In the genomic region with DNA sequence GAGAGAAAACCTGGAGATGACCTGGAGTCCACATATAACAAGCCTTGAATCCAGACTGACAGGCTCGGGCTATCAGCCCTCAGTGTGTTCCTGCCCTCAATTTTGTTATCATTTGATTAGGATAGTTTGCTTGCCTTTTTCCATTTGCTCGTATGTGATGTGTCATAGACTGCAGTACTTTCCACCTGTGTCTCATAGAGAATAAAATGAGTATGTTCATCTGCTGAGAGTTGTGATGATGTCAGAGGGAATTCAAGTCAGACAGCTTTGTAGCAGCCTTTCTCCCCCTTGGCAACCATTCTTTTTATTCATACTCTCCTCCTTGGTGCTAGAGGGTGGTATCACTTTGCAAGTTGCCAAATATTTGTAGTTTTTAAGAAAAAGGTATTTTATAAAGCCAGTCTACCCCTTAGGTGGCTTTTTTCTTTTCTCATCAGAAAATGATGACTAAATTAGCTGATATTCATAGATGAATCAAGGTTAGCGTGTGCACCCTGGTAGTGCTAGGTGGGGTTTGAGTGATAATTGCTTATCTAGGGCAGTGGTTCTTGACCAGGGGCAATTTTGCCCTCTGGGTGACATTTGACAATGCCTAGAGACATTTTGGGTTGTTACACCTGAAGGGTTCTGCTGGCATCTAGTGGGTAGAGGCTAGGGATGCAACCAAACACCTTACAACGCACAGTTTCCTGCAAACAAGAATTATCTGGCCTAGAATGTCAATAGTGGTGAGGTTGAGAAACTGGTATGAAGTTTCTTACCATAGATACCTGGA, we compare ENCODE assay signal across 16 cellular contexts. TPM values are rescaled to one million over a fixed set of nuclear protein-coding genes. Genes with fewer than 3 reads are reported as not detected.
DNase-seq lines count a peak whose midpoint lies in the region; ATAC-seq and TF ChIP-seq lines count a peak whose summit lies in the region.
"Had no signal": no experiment of that assay in that cellular context is flagged by ENCODE, and none has a peak within 500 bp of the region (broad histone marks: within the 10 kb centered on the region; RNA-seq: fewer than 3 reads in every experiment).

No MANE protein-coding gene starts in this region.

- DNase-seq in activated CD8-positive, alpha-beta memory T cell treated with anti-CD3 and anti-CD28 coated beads, Interleukin-2, amount 10 ng/mL, durations not matched to agents 7 days and 5 days = no peak
- DNase-seq in activated CD8-positive, alpha-beta memory T cell treated with anti-CD3 and anti-CD28 coated beads, Interleukin-2, amount 50 U/mL, for 48 hours = no peak
- no peak for DNase-seq in H9
- DNase-seq in activated T-helper 1 cell treated with anti-CD3 and anti-CD28 coated beads, Interleukin-12 subunit alpha, Interleukin-12 subunit beta, Interleukin-2, Interleukin-4 antibody, amounts not matched to agents 30 ng/mL and 10 ng/mL and 1 ng/mL, durations not matched to agents 14 hours and 24 hours and 36 hours (ENCODE audit: low spot score) = no peak
- no peak for DNase-seq in neural crest cell (ENCODE audit: low read depth, low spot score)
- no peak for DNase-seq in DMS 273 (lab: John Stamatoyannopoulos, UW; ENCODE audit: unreplicated experiment)
- DNase-seq: NCI-H1436, NCI-H524 treated with DMSO at 0.1 percent for 48 hours, T1000 had no signal

- no peak overlapping the region for H3K4ac ChIP-seq in H9 (ENCODE audit: low read depth, low read length)

- H3K4me1 ChIP-seq in H9 (ENCODE audit: insufficient read depth, low read length) = no peaks in the 10 kb centered on the region

- H3K18ac ChIP-seq in H9 (ENCODE audit: insufficient read length, low read depth, low read length) = no peak overlapping the region

- H3K27ac ChIP-seq in H9 (ENCODE audit: insufficient read length, low read depth, low read length) = no peak overlapping the region

- no peaks in the 10 kb centered on the region for H3K27me3 ChIP-seq in H9 (ENCODE audit: insufficient read depth, low read length)

- no peak overlapping the region for H3K9ac ChIP-seq in H9 (ENCODE audit: extremely low read depth, insufficient read length, low read length)

- H3K4me3 Mint-ChIP-seq in activated CD8-positive, alpha-beta memory T cell treated with anti-CD3 and anti-CD28 coated beads, Interleukin-2, amount 10 ng/mL, durations not matched to agents 7 days and 5 days = no peak overlapping the region
- H3K4me3 Mint-ChIP-seq in H9 (no peak overlapping the region), neural crest cell (peak overlapping the region; percentile 28)
- no peak overlapping the region for H3K4me3 Mint-ChIP-seq in activated T-helper 1 cell treated with anti-CD3 and anti-CD28 coated beads, Interleukin-12 subunit alpha, Interleukin-12 subunit beta, Interleukin-2, Interleukin-4 antibody, amounts not matched to agents 30 ng/mL and 10 ng/mL and 1 ng/mL, durations not matched to agents 14 hours and 24 hours and 36 hours

- H4K91ac ChIP-seq in H9 (ENCODE audit: insufficient read length, low read depth, low read length) = no peak overlapping the region

- no peaks in the 10 kb centered on the region for H4K20me1 ChIP-seq in H9 (ENCODE audit: control insufficient read depth, insufficient read depth, insufficient read length)

- no peak overlapping the region for H3K14ac ChIP-seq in H9 (ENCODE audit: insufficient read depth, low read length)

- peaks cover 2% of the 10 kb centered on the region for H3K79me1 ChIP-seq in H9 (ENCODE audit: insufficient read depth, low read depth, low read length, poor library complexity, severe bottlenecking)

- CTCF ChIA-PET in activated CD8-positive, alpha-beta memory T cell treated with anti-CD3 and anti-CD28 coated beads, Interleukin-2, amount 10 ng/mL, durations not matched to agents 7 days and 5 days (lab: Charles Lee) = interaction anchor here (1.0 to 2.4 kb wide), 4 partner anchors 17 to 271 kb away, joined by 3 to 11 read pairs (median 3); no protein-coding TSS in a partner anchor

- no peaks in the 10 kb centered on the region for H3K27me3 Mint-ChIP-seq in activated CD8-positive, alpha-beta memory T cell treated with anti-CD3 and anti-CD28 coated beads, Interleukin-2, amount 10 ng/mL, durations not matched to agents 7 days and 5 days
- H3K27me3 Mint-ChIP-seq in H9 (ENCODE audit: low read depth) (no peaks in the 10 kb centered on the region), neural crest cell (ENCODE audit: low read depth) (no peaks in the 10 kb centered on the region)
- no peaks in the 10 kb centered on the region for H3K27me3 Mint-ChIP-seq in activated T-helper 1 cell treated with anti-CD3 and anti-CD28 coated beads, Interleukin-12 subunit alpha, Interleukin-12 subunit beta, Interleukin-2, Interleukin-4 antibody, amounts not matched to agents 30 ng/mL and 10 ng/mL and 1 ng/mL, durations not matched to agents 14 hours and 24 hours and 36 hours (ENCODE audit: insufficient read depth)

- WGBS in H9 (ENCODE audit: extremely low coverage, insufficient read length, low lambda C conversion rate) = no CpG with 5 or more reads among the region's 4 CpGs

- no peak overlapping the region for H3K4me2 ChIP-seq in H9 (ENCODE audit: insufficient read depth, insufficient read length, low read length)

- TF ChIP-seq CTCF in H9 (conservative IDR thresholded peaks at IDR 0.05) = peak; percentile 44; the same call in 2 of the 3 replicates
- TF ChIP-seq CTCF in neural crest cell (conservative IDR thresholded peaks at IDR 0.05) = no peak

- no peak overlapping the region for H3K27ac Mint-ChIP-seq in activated CD8-positive, alpha-beta memory T cell treated with anti-CD3 and anti-CD28 coated beads, Interleukin-2, amount 10 ng/mL, durations not matched to agents 7 days and 5 days
- H3K27ac Mint-ChIP-seq in H9 = 0 out of 7 replicates have a peak overlapping the region, but pooled peaks of 1 of the 3 experiments have one; percentile 9
- H3K27ac Mint-ChIP-seq in activated T-helper 1 cell treated with anti-CD3 and anti-CD28 coated beads, Interleukin-12 subunit alpha, Interleukin-12 subunit beta, Interleukin-2, Interleukin-4 antibody, amounts not matched to agents 30 ng/mL and 10 ng/mL and 1 ng/mL, durations not matched to agents 14 hours and 24 hours and 36 hours = peak overlapping the region; percentile 40
- no peak overlapping the region for H3K27ac Mint-ChIP-seq in neural crest cell (ENCODE audit: unreplicated experiment)

- H3K23ac ChIP-seq in H9 (ENCODE audit: insufficient read length, low read depth, low read length) = no peak overlapping the region

- H4K8ac ChIP-seq in H9 (replicated peaks; ENCODE audit: insufficient read length, low read depth, low read length) = no peak overlapping the region

- H2BK5ac ChIP-seq in H9 (ENCODE audit: insufficient read length, low read length) = no peak overlapping the region

- H2BK12ac ChIP-seq in H9 (ENCODE audit: insufficient read length, low read depth, low read length) = no peak overlapping the region

- no peaks in the 10 kb centered on the region for H3K9me3 Mint-ChIP-seq in activated CD8-positive, alpha-beta memory T cell treated with anti-CD3 and anti-CD28 coated beads, Interleukin-2, amount 10 ng/mL, durations not matched to agents 7 days and 5 days (ENCODE audit: low read depth)
- H3K9me3 Mint-ChIP-seq in H9 (no peaks in the 10 kb centered on the region; a peak in 1 of 5 replicates), neural crest cell (no peaks in the 10 kb centered on the region)
- no peaks in the 10 kb centered on the region for H3K9me3 Mint-ChIP-seq in activated T-helper 1 cell treated with anti-CD3 and anti-CD28 coated beads, Interleukin-12 subunit alpha, Interleukin-12 subunit beta, Interleukin-2, Interleukin-4 antibody, amounts not matched to agents 30 ng/mL and 10 ng/mL and 1 ng/mL, durations not matched to agents 14 hours and 24 hours and 36 hours

- H2AK5ac ChIP-seq in H9 (ENCODE audit: insufficient read length, low read length) = no peak overlapping the region

- H3K56ac ChIP-seq in H9 (ENCODE audit: insufficient read length, low read depth, low read length) = no peak overlapping the region

- H3T11ph ChIP-seq in H9 (ENCODE audit: low read length) = no peak overlapping the region

- no peak overlapping the region for H2BK120ac ChIP-seq in H9 (ENCODE audit: low read depth, low read length, poor library complexity, severe bottlenecking)

- no peak overlapping the region for H2BK20ac ChIP-seq in H9 (ENCODE audit: low read depth, low read length, poor library complexity, severe bottlenecking)

- ATAC-seq in activated CD8-positive, alpha-beta memory T cell treated with anti-CD3 and anti-CD28 coated beads, Interleukin-2, amount 10 ng/mL, durations not matched to agents 7 days and 5 days = peak; percentile 25
- ATAC-seq in GM18870 (IDR thresholded peaks at IDR 0.05; ENCODE audit: unreplicated experiment) (no peak), HG03135 (IDR thresholded peaks at IDR 0.05; ENCODE audit: unreplicated experiment) (no peak)
- ATAC-seq: Right ventricle myocardium inferior had no signal

- H2BK15ac ChIP-seq in H9 (ENCODE audit: low read depth, low read length) = no peak overlapping the region

- H4K5ac ChIP-seq in H9 (ENCODE audit: insufficient read length, low read depth, low read length) = no peak overlapping the region

- peaks cover 21% of the 10 kb centered on the region for H3K4me1 Mint-ChIP-seq in activated CD8-positive, alpha-beta memory T cell treated with anti-CD3 and anti-CD28 coated beads, Interleukin-2, amount 10 ng/mL, durations not matched to agents 7 days and 5 days
- H3K4me1 Mint-ChIP-seq in H9 = peaks cover 9 to 12% of the 10 kb centered on the region in 2 experiments
- H3K4me1 Mint-ChIP-seq in activated T-helper 1 cell treated with anti-CD3 and anti-CD28 coated beads, Interleukin-12 subunit alpha, Interleukin-12 subunit beta, Interleukin-2, Interleukin-4 antibody, amounts not matched to agents 30 ng/mL and 10 ng/mL and 1 ng/mL, durations not matched to agents 14 hours and 24 hours and 36 hours (ENCODE audit: low read depth) = peaks cover 44% of the 10 kb centered on the region
- H3K4me1 Mint-ChIP-seq in neural crest cell = peaks cover 18% of the 10 kb centered on the region

- H2AFZ ChIP-seq in H9 (ENCODE audit: low read length) = no peak overlapping the region

- H3K79me2 ChIP-seq in H9 (ENCODE audit: insufficient read depth, low read length) = peaks cover 5% of the 10 kb centered on the region; the same call in 1 of the 2 replicates

- intact Hi-C loops in activated T-helper 1 cell treated with anti-CD3 and anti-CD28 coated beads, Interleukin-12 subunit alpha, Interleukin-12 subunit beta, Interleukin-2, Interleukin-4 antibody, amounts not matched to agents 30 ng/mL and 10 ng/mL and 1 ng/mL, durations not matched to agents 14 hours and 24 hours and 36 hours (cut with micrococcal nuclease) = no loop called here

- H3K36me3 Mint-ChIP-seq in activated CD8-positive, alpha-beta memory T cell treated with anti-CD3 and anti-CD28 coated beads, Interleukin-2, amount 10 ng/mL, durations not matched to agents 7 days and 5 days = peaks cover 22% of the 10 kb centered on the region
- H3K36me3 Mint-ChIP-seq in H9 (ENCODE audit: insufficient read depth in 1 of 3, low read depth in 3 of 3) (peaks cover 15 to 53% (median 44%) of the 10 kb centered on the region in 3 experiments), neural crest cell (ENCODE audit: low read depth) (peaks cover 4% of the 10 kb centered on the region)
- peaks cover 38% of the 10 kb centered on the region for H3K36me3 Mint-ChIP-seq in activated T-helper 1 cell treated with anti-CD3 and anti-CD28 coated beads, Interleukin-12 subunit alpha, Interleukin-12 subunit beta, Interleukin-2, Interleukin-4 antibody, amounts not matched to agents 30 ng/mL and 10 ng/mL and 1 ng/mL, durations not matched to agents 14 hours and 24 hours and 36 hours (ENCODE audit: low read depth)

- H3K23me2 ChIP-seq in H9 (ENCODE audit: insufficient read length, low read depth, low read length, poor library complexity, severe bottlenecking) = peaks cover 5% of the 10 kb centered on the region

- H3K9me3 ChIP-seq in H9 (ENCODE audit: control insufficient read depth, low read depth, low read length) = no peaks in the 10 kb centered on the region

RNA-seq across cellular contexts. Expression of gene SGPL1, which starts 5.4 kb away (rescaled TPM):
- total RNA-seq in activated CD8-positive, alpha-beta memory T cell treated with anti-CD3 and anti-CD28 coated beads, Interleukin-2, amount 10 ng/mL, durations not matched to agents 7 days and 5 days = 10 to 100 TPM; 22.5 to 29.3 TPM
- total RNA-seq in H9 (2021) = 52.6 and 60.8 TPM in 2 replicates
- 72.9 and 79.0 TPM in 2 replicates for total RNA-seq in activated T-helper 1 cell treated with anti-CD3 and anti-CD28 coated beads, Interleukin-12 subunit alpha, Interleukin-12 subunit beta, Interleukin-2, Interleukin-4 antibody, amounts not matched to agents 30 ng/mL and 10 ng/mL and 1 ng/mL, durations not matched to agents 14 hours and 24 hours and 36 hours
- 48.0 and 58.2 TPM in 2 replicates for total RNA-seq in neural crest cell

RNA-seq across cellular contexts. Expression of gene TBATA, which starts 36.0 kb away (rescaled TPM):
- not detected for total RNA-seq in activated CD8-positive, alpha-beta memory T cell treated with anti-CD3 and anti-CD28 coated beads, Interleukin-2, amount 10 ng/mL, durations not matched to agents 7 days and 5 days
- total RNA-seq in H9 (2021) (not detected in 2 replicates), neural crest cell (not detected in 2 replicates)
- total RNA-seq in activated T-helper 1 cell treated with anti-CD3 and anti-CD28 coated beads, Interleukin-12 subunit alpha, Interleukin-12 subunit beta, Interleukin-2, Interleukin-4 antibody, amounts not matched to agents 30 ng/mL and 10 ng/mL and 1 ng/mL, durations not matched to agents 14 hours and 24 hours and 36 hours = not detected in 2 replicates
- total RNA-seq: dermis microvascular lymphatic vessel endothelial cell, lung microvascular endothelial cell, omental fat pad, Right ventricle myocardium inferior, ureter had no signal
